Comparison of ENCODE assay signal across 2 cellular contexts in the genomic region with DNA sequence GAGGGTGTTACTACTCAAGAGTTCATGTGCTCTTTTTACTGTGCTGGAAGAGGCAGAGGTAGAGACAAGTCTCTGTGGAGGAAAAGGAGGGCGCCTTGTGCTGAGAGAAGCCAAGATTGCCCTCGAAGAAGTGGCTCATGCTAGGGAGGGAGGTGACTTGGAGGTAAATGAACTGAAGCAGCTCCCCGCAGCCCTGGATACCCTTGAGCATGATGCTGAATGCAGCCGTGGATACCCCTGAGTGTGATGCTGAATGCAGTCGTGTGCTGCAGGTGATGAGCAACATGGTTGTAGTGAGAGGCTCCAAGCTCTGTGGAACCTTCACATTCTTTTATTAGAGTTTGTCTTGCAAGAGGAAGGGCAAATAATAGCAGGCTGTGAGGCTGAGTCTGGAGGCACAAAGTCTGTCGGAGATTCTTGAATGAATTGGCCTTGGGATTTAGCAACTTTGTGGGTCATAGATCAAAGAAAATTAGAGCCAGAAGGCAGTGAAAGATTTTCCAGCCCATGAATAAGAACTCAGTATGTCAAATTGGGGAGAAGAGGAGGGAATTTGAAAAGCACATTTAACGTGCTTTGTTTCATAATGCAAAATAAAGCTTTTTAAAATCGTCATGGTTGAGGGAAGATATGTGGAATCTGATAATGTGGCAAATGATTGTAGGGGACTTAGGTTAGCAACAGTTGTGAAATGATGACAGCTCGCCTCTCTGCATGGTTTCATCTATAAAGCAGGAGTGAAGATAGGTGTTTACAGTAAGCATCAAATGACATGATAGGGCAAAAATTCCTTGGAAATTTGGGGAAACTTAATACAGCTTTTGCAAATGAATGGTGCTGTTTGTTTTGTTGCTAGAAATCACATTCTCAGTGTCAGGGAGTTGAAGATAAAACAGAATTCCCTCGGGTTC.
TF ChIP-seq lines count a peak whose summit lies in the region.

No MANE protein-coding gene starts in this region.

TF ChIP-seq in GM23338, 12 proteins besides CTCF, POLR2A, EP300 and RAD21 (continues in another document):
- TF ChIP-seq, protein P1, sequence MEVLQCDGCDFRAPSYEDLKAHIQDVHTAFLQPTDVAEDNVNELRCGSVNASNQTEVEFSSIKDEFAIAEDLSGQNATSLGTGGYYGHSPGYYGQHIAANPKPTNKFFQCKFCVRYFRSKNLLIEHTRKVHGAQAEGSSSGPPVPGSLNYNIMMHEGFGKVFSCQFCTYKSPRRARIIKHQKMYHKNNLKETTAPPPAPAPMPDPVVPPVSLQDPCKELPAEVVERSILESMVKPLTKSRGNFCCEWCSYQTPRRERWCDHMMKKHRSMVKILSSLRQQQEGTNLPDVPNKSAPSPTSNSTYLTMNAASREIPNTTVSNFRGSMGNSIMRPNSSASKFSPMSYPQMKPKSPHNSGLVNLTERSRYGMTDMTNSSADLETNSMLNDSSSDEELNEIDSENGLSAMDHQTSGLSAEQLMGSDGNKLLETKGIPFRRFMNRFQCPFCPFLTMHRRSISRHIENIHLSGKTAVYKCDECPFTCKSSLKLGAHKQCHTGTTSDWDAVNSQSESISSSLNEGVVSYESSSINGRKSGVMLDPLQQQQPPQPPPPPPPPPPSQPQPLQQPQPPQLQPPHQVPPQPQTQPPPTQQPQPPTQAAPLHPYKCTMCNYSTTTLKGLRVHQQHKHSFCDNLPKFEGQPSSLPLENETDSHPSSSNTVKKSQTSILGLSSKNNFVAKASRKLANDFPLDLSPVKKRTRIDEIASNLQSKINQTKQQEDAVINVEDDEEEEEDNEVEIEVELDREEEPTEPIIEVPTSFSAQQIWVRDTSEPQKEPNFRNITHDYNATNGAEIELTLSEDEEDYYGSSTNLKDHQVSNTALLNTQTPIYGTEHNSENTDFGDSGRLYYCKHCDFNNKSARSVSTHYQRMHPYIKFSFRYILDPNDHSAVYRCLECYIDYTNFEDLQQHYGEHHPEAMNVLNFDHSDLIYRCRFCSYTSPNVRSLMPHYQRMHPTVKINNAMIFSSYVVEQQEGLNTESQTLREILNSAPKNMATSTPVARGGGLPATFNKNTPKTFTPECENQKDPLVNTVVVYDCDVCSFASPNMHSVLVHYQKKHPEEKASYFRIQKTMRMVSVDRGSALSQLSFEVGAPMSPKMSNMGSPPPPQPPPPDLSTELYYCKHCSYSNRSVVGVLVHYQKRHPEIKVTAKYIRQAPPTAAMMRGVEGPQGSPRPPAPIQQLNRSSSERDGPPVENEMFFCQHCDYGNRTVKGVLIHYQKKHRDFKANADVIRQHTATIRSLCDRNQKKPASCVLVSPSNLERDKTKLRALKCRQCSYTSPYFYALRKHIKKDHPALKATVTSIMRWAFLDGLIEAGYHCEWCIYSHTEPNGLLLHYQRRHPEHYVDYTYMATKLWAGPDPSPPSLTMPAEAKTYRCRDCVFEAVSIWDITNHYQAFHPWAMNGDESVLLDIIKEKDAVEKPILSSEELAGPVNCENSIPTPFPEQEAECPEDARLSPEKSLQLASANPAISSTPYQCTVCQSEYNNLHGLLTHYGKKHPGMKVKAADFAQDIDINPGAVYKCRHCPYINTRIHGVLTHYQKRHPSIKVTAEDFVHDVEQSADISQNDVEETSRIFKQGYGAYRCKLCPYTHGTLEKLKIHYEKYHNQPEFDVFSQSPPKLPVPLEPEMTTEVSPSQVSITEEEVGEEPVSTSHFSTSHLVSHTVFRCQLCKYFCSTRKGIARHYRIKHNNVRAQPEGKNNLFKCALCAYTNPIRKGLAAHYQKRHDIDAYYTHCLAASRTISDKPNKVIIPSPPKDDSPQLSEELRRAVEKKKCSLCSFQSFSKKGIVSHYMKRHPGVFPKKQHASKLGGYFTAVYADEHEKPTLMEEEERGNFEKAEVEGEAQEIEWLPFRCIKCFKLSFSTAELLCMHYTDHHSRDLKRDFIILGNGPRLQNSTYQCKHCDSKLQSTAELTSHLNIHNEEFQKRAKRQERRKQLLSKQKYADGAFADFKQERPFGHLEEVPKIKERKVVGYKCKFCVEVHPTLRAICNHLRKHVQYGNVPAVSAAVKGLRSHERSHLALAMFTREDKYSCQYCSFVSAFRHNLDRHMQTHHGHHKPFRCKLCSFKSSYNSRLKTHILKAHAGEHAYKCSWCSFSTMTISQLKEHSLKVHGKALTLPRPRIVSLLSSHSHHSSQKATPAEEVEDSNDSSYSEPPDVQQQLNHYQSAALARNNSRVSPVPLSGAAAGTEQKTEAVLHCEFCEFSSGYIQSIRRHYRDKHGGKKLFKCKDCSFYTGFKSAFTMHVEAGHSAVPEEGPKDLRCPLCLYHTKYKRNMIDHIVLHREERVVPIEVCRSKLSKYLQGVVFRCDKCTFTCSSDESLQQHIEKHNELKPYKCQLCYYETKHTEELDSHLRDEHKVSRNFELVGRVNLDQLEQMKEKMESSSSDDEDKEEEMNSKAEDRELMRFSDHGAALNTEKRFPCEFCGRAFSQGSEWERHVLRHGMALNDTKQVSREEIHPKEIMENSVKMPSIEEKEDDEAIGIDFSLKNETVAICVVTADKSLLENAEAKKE (CRISPR knock-in tag; IDR thresholded peaks at IDR 0.05), result no peak
- TF ChIP-seq REST (IDR thresholded peaks at IDR 0.05; ENCODE audit: unreplicated experiment) (no peak), EZH2 (IDR thresholded peaks at IDR 0.05; ENCODE audit: low read depth, unreplicated experiment) (no peak), NANOG (IDR thresholded peaks at IDR 0.05; ENCODE audit: borderline replicate concordance) (no peak), EZH2phosphoT487 (IDR thresholded peaks at IDR 0.05; ENCODE audit: unreplicated experiment) (no peak), POLR2AphosphoS5 (IDR thresholded peaks at IDR 0.05; ENCODE audit: low read depth) (no peak), ZNF114 (CRISPR knock-in tag; IDR thresholded peaks at IDR 0.05) (no peak), JUNB (IDR thresholded peaks at IDR 0.05; ENCODE audit: unreplicated experiment) (no peak)

TF ChIP-seq in WTC11, 78 proteins besides CTCF, POLR2A, EP300 and RAD21 (continued from another document):
- no peak for TF ChIP-seq ZNF425 (CRISPR knock-in tag; conservative IDR thresholded peaks at IDR 0.05)
- TF ChIP-seq AR (CRISPR knock-in tag; IDR thresholded peaks at IDR 0.05), result no peak
- no peak for TF ChIP-seq RORB (CRISPR knock-in tag; IDR thresholded peaks at IDR 0.05)
- no peak for TF ChIP-seq ZNF219 (CRISPR knock-in tag; IDR thresholded peaks at IDR 0.05; ENCODE audit: borderline replicate concordance)
- no peak for TF ChIP-seq NR1H2 (CRISPR knock-in tag; IDR thresholded peaks at IDR 0.05)
- TF ChIP-seq, protein P2, sequence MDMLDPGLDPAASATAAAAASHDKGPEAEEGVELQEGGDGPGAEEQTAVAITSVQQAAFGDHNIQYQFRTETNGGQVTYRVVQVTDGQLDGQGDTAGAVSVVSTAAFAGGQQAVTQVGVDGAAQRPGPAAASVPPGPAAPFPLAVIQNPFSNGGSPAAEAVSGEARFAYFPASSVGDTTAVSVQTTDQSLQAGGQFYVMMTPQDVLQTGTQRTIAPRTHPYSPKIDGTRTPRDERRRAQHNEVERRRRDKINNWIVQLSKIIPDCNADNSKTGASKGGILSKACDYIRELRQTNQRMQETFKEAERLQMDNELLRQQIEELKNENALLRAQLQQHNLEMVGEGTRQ (CRISPR knock-in tag; IDR thresholded peaks at IDR 0.05), result no peak
- no peak for TF ChIP-seq E2F1 (CRISPR knock-in tag; IDR thresholded peaks at IDR 0.05)
- TF ChIP-seq, protein P3, sequence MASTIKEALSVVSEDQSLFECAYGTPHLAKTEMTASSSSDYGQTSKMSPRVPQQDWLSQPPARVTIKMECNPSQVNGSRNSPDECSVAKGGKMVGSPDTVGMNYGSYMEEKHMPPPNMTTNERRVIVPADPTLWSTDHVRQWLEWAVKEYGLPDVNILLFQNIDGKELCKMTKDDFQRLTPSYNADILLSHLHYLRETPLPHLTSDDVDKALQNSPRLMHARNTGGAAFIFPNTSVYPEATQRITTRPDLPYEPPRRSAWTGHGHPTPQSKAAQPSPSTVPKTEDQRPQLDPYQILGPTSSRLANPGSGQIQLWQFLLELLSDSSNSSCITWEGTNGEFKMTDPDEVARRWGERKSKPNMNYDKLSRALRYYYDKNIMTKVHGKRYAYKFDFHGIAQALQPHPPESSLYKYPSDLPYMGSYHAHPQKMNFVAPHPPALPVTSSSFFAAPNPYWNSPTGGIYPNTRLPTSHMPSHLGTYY (CRISPR knock-in tag; IDR thresholded peaks at IDR 0.05), result no peak
- no peak for TF ChIP-seq ESRRA (CRISPR knock-in tag; IDR thresholded peaks at IDR 0.05; ENCODE audit: borderline replicate concordance)
- TF ChIP-seq, protein P4, sequence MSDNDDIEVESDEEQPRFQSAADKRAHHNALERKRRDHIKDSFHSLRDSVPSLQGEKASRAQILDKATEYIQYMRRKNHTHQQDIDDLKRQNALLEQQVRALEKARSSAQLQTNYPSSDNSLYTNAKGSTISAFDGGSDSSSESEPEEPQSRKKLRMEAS (CRISPR knock-in tag; IDR thresholded peaks at IDR 0.05), result no peak
